ENCODE assay signal across 11 cellular contexts in genomic region chr11:66011785-66012303, GRCh38. TPM values are rescaled to one million over a fixed set of nuclear protein-coding genes. Genes with fewer than 3 reads are reported as not detected.
DNase-seq lines count a peak whose midpoint lies in the region; ATAC-seq, FAIRE-seq and TF ChIP-seq lines count a peak whose summit lies in the region.
"Had no signal": no experiment of that assay in that cellular context is flagged by ENCODE, and none has a peak within 500 bp of the region (broad histone marks: within the 10 kb centered on the region; RNA-seq: fewer than 3 reads in every experiment).

Gene CST6, plus strand, starts transcription at chr11:66012008. Its CDS starts 37 bp downstream, at chr11:66012045.

- H3K9ac ChIP-seq in kidney (ENCODE audit: low read length in 2 of 2) (no peak within 1 kb of the TSS), stomach smooth muscle (ENCODE audit: low read length in 2 of 2) (no peak within 1 kb of the TSS)

- H3K4me1 Mint-ChIP-seq in activated CD8-positive, alpha-beta T cell treated with anti-CD3 and anti-CD28 coated beads for 36 hours (ENCODE audit: low read depth): peaks cover 2% of the 10 kb centered on the region

- H3K27ac Mint-ChIP-seq in activated CD8-positive, alpha-beta T cell treated with anti-CD3 and anti-CD28 coated beads for 36 hours: no peak within 1 kb of the TSS

- TF ChIP-seq CTCF in activated CD8-positive, alpha-beta T cell treated with anti-CD3 and anti-CD28 coated beads for 36 hours (IDR thresholded peaks at IDR 0.05): no peak
- no peak for TF ChIP-seq CTCF in kidney (IDR thresholded peaks at IDR 0.05; ENCODE audit: borderline replicate concordance, extremely low read depth, insufficient read depth)

- H3K27me3 Mint-ChIP-seq in activated CD8-positive, alpha-beta T cell treated with anti-CD3 and anti-CD28 coated beads for 36 hours: peaks cover 17% of the 10 kb centered on the region

- H3K36me3 ChIP-seq in kidney (ENCODE audit: control insufficient read depth in 1 of 2, insufficient read depth in 2 of 2, low read length in 2 of 2) (no peaks in the 10 kb centered on the region), stomach smooth muscle (ENCODE audit: control insufficient read depth in 2 of 2, insufficient read depth in 2 of 2, low read length in 2 of 2) (no peaks in the 10 kb centered on the region)

- DNase-seq in NCI-H748 (lab: John Stamatoyannopoulos, UW; ENCODE audit: unreplicated experiment): peak; percentile 16
- DNase-seq in NCI-H748 treated with DMSO at 0.1 percent for 48 hours (lab: John Stamatoyannopoulos, UW): no peak
- no peak for DNase-seq in activated CD8-positive, alpha-beta T cell treated with anti-CD3 and anti-CD28 coated beads for 36 hours
- DNase-seq in kidney: peak; percentile 76
- no peak for DNase-seq in Kasumi-1 (lab: John Stamatoyannopoulos, UW)
- DNase-seq in frontal cortex (ENCODE audit: low spot score in 2 of 2): no peak
- no peak for DNase-seq in activated naive CD4-positive, alpha-beta T cell (lab: John Stamatoyannopoulos, UW)
- DNase-seq: activated gamma-delta T cell treated with Interleukin-2 at 50 U/mL for 16 hours, cortex of kidney had no signal

- no peak within 1 kb of the TSS for H3K4me3 ChIP-seq in kidney (ENCODE audit: low read length in 2 of 2)
- peak within 1 kb of the TSS; percentile 22 to 60 for H3K4me3 ChIP-seq in stomach smooth muscle (ENCODE audit: low read length in 2 of 2)

- peak; percentile 34 for ATAC-seq in activated CD8-positive, alpha-beta T cell treated with anti-CD3 and anti-CD28 coated beads for 36 hours
- ATAC-seq: Panc1 had no signal

- FAIRE-seq in kidney (lab: Jason Lieb, UNC) (no peak), frontal cortex (lab: Jason Lieb, UNC) (no peak)

- CTCF ChIA-PET in activated CD8-positive, alpha-beta T cell treated with anti-CD3 and anti-CD28 coated beads for 36 hours (lab: Charles Lee): interaction anchor here (0.7 to 5.9 kb wide), 4 partner anchors 11 to 127 kb away, joined by 3 to 38 read pairs (median 12); no protein-coding TSS in a partner anchor

- intact Hi-C loops in activated CD8-positive, alpha-beta T cell treated with anti-CD3 and anti-CD28 coated beads for 36 hours (cut with micrococcal nuclease): no loop called here
- intact Hi-C loops in kidney (cut with DNase I): no loop called here

- peaks cover 0 to 3% of the 10 kb centered on the region in 2 donors for H3K4me1 ChIP-seq in kidney (ENCODE audit: control insufficient read depth in 1 of 2, insufficient read depth in 1 of 2, low read depth in 1 of 2, low read length in 2 of 2)
- H3K4me1 ChIP-seq in stomach smooth muscle (ENCODE audit: control insufficient read depth, insufficient read depth, low read length): peaks cover 9% of the 10 kb centered on the region

- peaks cover 17 to 25% of the 10 kb centered on the region in 2 donors for H3K27me3 ChIP-seq in stomach smooth muscle (ENCODE audit: control insufficient read depth in 1 of 2, insufficient read depth in 2 of 2, low read length in 2 of 2)

- H3K36me3 Mint-ChIP-seq in activated CD8-positive, alpha-beta T cell treated with anti-CD3 and anti-CD28 coated beads for 36 hours (ENCODE audit: low read depth): no peaks in the 10 kb centered on the region

- no peak within 1 kb of the TSS for H3K4me3 Mint-ChIP-seq in activated CD8-positive, alpha-beta T cell treated with anti-CD3 and anti-CD28 coated beads for 36 hours

- no peaks in the 10 kb centered on the region for H3K9me3 Mint-ChIP-seq in activated CD8-positive, alpha-beta T cell treated with anti-CD3 and anti-CD28 coated beads for 36 hours

- POLR2A ChIA-PET in activated CD8-positive, alpha-beta T cell treated with anti-CD3 and anti-CD28 coated beads for 36 hours (lab: Charles Lee): interaction anchor here (0.7 to 3.2 kb wide), 3 partner anchors 9 to 40 kb away, joined by 3 to 7 read pairs (median 3); partner anchors contain the start of genes BANF1 and SF3B2

- H3K27ac ChIP-seq in kidney (ENCODE audit: low read depth in 2 of 2, low read length in 2 of 2) (no peak within 1 kb of the TSS), stomach smooth muscle (ENCODE audit: low read length) (no peak within 1 kb of the TSS)

- H3K9me3 ChIP-seq in kidney (ENCODE audit: control insufficient read depth in 1 of 2, low read length in 2 of 2) (no peaks in the 10 kb centered on the region), stomach smooth muscle (ENCODE audit: control insufficient read depth in 2 of 2, low read length in 2 of 2) (no peaks in the 10 kb centered on the region)

RNA-seq across cellular contexts. Expression of gene CST6, which starts in this region (rescaled TPM):
- under 1 TPM in 1 of 2 experiments, not detected in 1; 0.50 TPM for total RNA-seq in activated CD8-positive, alpha-beta T cell treated with anti-CD3 and anti-CD28 coated beads for 36 hours
- total RNA-seq in kidney: 5.9 TPM
- 1.2 TPM for polyA plus RNA-seq in kidney (ENCODE audit: insufficient read depth, low read depth, low replicate concordance)
- total RNA-seq in frontal cortex: not detected

Comparison
In these comparisons a context has a peak if more than half of its experiments do, and no peak if none do; other contexts are left out.
1. DNase-seq: peak in NCI-H748 (single experiment) and kidney (single experiment); none in NCI-H748 treated with DMSO at 0.1 percent for 48 hours (single experiment), activated CD8-positive, alpha-beta T cell treated with anti-CD3 and anti-CD28 coated beads for 36 hours (single experiment), Kasumi-1 (0 of 2), frontal cortex (0 of 2) and activated naive CD4-positive, alpha-beta T cell (0 of 4).
2. Peak in ATAC-seq in activated CD8-positive, alpha-beta T cell treated with anti-CD3 and anti-CD28 coated beads for 36 hours; RNA of the gene not detected or under 1 TPM.
3. H3K4me3 ChIP-seq: peak in stomach smooth muscle (2 of 2); none in kidney (0 of 2).